9 cellular contexts compared by ENCODE assay signal in genomic region chr6:168968228-168968627, GRCh38.
A peak's percentile ranks its signal among the peaks of the same experiment; 100 is the strongest.
DNase-seq lines count a peak whose midpoint lies in the region; ATAC-seq, FAIRE-seq and TF ChIP-seq lines count a peak whose summit lies in the region.
"Had no signal": no experiment of that assay in that cellular context is flagged by ENCODE, and none has a peak within 500 bp of the region (broad histone marks: within the 10 kb centered on the region; RNA-seq: fewer than 3 reads in every experiment).

No MANE protein-coding gene starts in this region.

- peak; percentile 98 for DNase-seq in GM04504 (ENCODE audit: low read depth)
- DNase-seq in NAMALWA (ENCODE audit: low spot score) = peak; percentile 36
- peak in 2 of 4 experiments; percentile 17 for DNase-seq in K562 (ENCODE audit: extremely low read depth in 1 of 4, low spot score in 3 of 4)
- peak in 1 of 3 donors; percentile 62 for DNase-seq in mucosa of descending colon
- no peak for DNase-seq in ecto neural progenitor cell (ENCODE audit: low spot score)

- CTCF ChIA-PET in K562 (lab: Yijun Ruan, JAX; ENCODE audit: low intra/inter-chr PET ratio) = no interaction called here

- no peaks in the 10 kb centered on the region for H3K9me3 ChIP-seq in K562 (replicated peaks; ENCODE audit: control insufficient read depth, insufficient read depth, low read depth, low read length)
- no peaks in the 10 kb centered on the region for H3K9me3 ChIP-seq in mucosa of descending colon
- H3K9me3 ChIP-seq: thoracic aorta had no signal

- 4% methylated on average over 10 of the region's 10 CpGs for WGBS in K562 (ENCODE audit: insufficient coverage, low coverage, missing lambda C conversion rate)

- TF ChIP-seq EP300 in K562 (IDR thresholded peaks at IDR 0.05; ENCODE audit: low read length) = no peak

- BruUV-seq in K562 (replicated peaks; lab: Mats Ljungman, UMichigan) = no TSS peak

- no peaks in the 10 kb centered on the region for H3K79me2 ChIP-seq in K562 (ENCODE audit: control insufficient read depth, insufficient read depth, low read length)

- TF ChIP-seq CTCF in K562 (IDR thresholded peaks at IDR 0.05 in 2 of 3, conservative IDR thresholded peaks at IDR 0.05 in 1 of 3; ENCODE audit: insufficient read depth in 2 of 3, low read depth in 1 of 3, low read length in 3 of 3) (no peak), mucosa of descending colon (IDR thresholded peaks at IDR 0.05) (no peak)

- intact Hi-C loops in K562 (cut with micrococcal nuclease) (no loop called here), mucosa of descending colon (cut with DNase I, micrococcal nuclease) (no loop called here)

- H3K4me1 ChIP-seq in K562 (replicated peaks in 1 of 2; ENCODE audit: control insufficient read depth in 2 of 2, insufficient read depth in 2 of 2, low read length in 2 of 2) (no peaks in the 10 kb centered on the region), mucosa of descending colon (ENCODE audit: low read depth) (no peaks in the 10 kb centered on the region)

- H3K27ac ChIP-seq in K562 (ENCODE audit: extremely low read depth, low read depth, low read length) = no peak overlapping the region

- no peak overlapping the region for H2AFZ ChIP-seq in K562 (ENCODE audit: low read depth, low read length)

- no peaks in the 10 kb centered on the region for H4K20me1 ChIP-seq in K562 (replicated peaks; ENCODE audit: control insufficient read depth, insufficient read depth, low read length)

- H3K36me3 ChIP-seq in K562 (ENCODE audit: control insufficient read depth, insufficient read depth, low read length) (no peaks in the 10 kb centered on the region), mucosa of descending colon (ENCODE audit: low read depth) (no peaks in the 10 kb centered on the region)
- H3K36me3 ChIP-seq: thoracic aorta had no signal

- H3K4me2 ChIP-seq in K562 (ENCODE audit: insufficient read depth, low read length) = no peak overlapping the region

- ATAC-seq in K562 = peak; percentile 62
- ATAC-seq in mucosa of descending colon = peak; percentile 96
- ATAC-seq in HG03565 (IDR thresholded peaks at IDR 0.05; ENCODE audit: unreplicated experiment) = no peak
- ATAC-seq in GM19328 (IDR thresholded peaks at IDR 0.05; ENCODE audit: unreplicated experiment) = no peak
- no peak for ATAC-seq in HG03432 (IDR thresholded peaks at IDR 0.05; ENCODE audit: unreplicated experiment)

- 0 out of 5 replicates have a peak, but pooled peaks cover 0 to 3% of the 10 kb centered on the region in 2 experiments for H3K27me3 ChIP-seq in K562 (ENCODE audit: control insufficient read depth in 2 of 2, insufficient read depth in 2 of 2, low read length in 2 of 2)

- TF ChIP-seq POLR2A in K562 (conservative IDR thresholded peaks at IDR 0.05) = no peak

- H3K4me3 ChIP-seq in K562 (no peak overlapping the region), mucosa of descending colon (no peak overlapping the region)
- H3K4me3 ChIP-seq: thoracic aorta had no signal

- H3K9ac ChIP-seq in K562 (ENCODE audit: insufficient read depth in 1 of 2, low read depth in 2 of 2, low read length in 2 of 2) = no peak overlapping the region

- POLR2A ChIA-PET in K562 (lab: Yijun Ruan, JAX) = no interaction called here

- in situ Hi-C loops in K562 (cut with MboI) = no loop called here

- no peak for TF ChIP-seq RAD21 in K562 (CRISPR knock-in tag; conservative IDR thresholded peaks at IDR 0.05 in 1 of 2, IDR thresholded peaks at IDR 0.05 in 1 of 2)

- no peak for FAIRE-seq in K562 (lab: Jason Lieb, UNC)

- H3K9me1 ChIP-seq in K562 (ENCODE audit: control insufficient read depth, insufficient read depth, low read length) = no peaks in the 10 kb centered on the region

TF ChIP-seq in K562, 482 proteins besides CTCF, POLR2A, EP300 and RAD21 (continues in another document):
- TF ChIP-seq RAD51 (IDR thresholded peaks at IDR 0.05; ENCODE audit: borderline replicate concordance, low read depth) (peak; percentile 80), JUND (IDR thresholded peaks at IDR 0.05; ENCODE audit: borderline replicate concordance, low read depth, low read length) (peak; percentile 46; the same call in 1 of the 2 replicates), JUND (tag; IDR thresholded peaks at IDR 0.05; ENCODE audit: borderline replicate concordance, low read depth, low read length) (peak; percentile 56; the same call in 1 of the 3 replicates), MITF (IDR thresholded peaks at IDR 0.05) (peak; percentile 34; the same call in 1 of the 2 replicates), TFE3 (CRISPR knock-in tag; IDR thresholded peaks at IDR 0.05) (peak; percentile 56), PML (IDR thresholded peaks at IDR 0.05; ENCODE audit: low read length) (no peak), ZNF764 (CRISPR knock-in tag; IDR thresholded peaks at IDR 0.05; ENCODE audit: low read depth) (no peak), MAFK (IDR thresholded peaks at IDR 0.05; ENCODE audit: low read length) (no peak), NRF1 (conservative IDR thresholded peaks at IDR 0.05 in 1 of 2, IDR thresholded peaks at IDR 0.05 in 1 of 2) (no peak), USF1 (CRISPR knock-in tag; IDR thresholded peaks at IDR 0.05) (peak; percentile 75), KHSRP (IDR thresholded peaks at IDR 0.05) (no peak), NKRF (IDR thresholded peaks at IDR 0.05; ENCODE audit: borderline replicate concordance) (no peak), SIN3A (IDR thresholded peaks at IDR 0.05; ENCODE audit: borderline replicate concordance in 2 of 2, control insufficient read depth in 1 of 2, low read depth in 2 of 2, low read length in 2 of 2) (no peak), ZNF316 (IDR thresholded peaks at IDR 0.05) (peak; percentile 75), PCBP1 (IDR thresholded peaks at IDR 0.05; ENCODE audit: low read depth, low read length, poor library complexity, severe bottlenecking) (no peak), ESRRA (IDR thresholded peaks at IDR 0.05; ENCODE audit: borderline replicate concordance, low read depth) (peak; percentile 75; the same call in 1 of the 2 replicates), BHLHE40 (IDR thresholded peaks at IDR 0.05; ENCODE audit: low read length) (peak; percentile 85), ZFP30 (CRISPR knock-in tag; IDR thresholded peaks at IDR 0.05; ENCODE audit: borderline replicate concordance) (no peak), JUNB (CRISPR knock-in tag; conservative IDR thresholded peaks at IDR 0.05) (peak; percentile 65; the same call in 1 of the 2 replicates), ZNF644 (tag; IDR thresholded peaks at IDR 0.05; ENCODE audit: low read depth) (no peak), ATF3 (IDR thresholded peaks at IDR 0.05) (peak; percentile 83), ATF3 (CRISPR knock-in tag; conservative IDR thresholded peaks at IDR 0.05) (no peak)

Comparison
In these comparisons a context has a peak if more than half of its experiments do, and no peak if none do; other contexts are left out.
1. ATAC-seq: peak in K562 (single experiment) and mucosa of descending colon (single experiment); none in HG03565 (single experiment), GM19328 (single experiment) and HG03432 (single experiment).